ENCODE assay signal across 36 cellular contexts in the genomic region with DNA sequence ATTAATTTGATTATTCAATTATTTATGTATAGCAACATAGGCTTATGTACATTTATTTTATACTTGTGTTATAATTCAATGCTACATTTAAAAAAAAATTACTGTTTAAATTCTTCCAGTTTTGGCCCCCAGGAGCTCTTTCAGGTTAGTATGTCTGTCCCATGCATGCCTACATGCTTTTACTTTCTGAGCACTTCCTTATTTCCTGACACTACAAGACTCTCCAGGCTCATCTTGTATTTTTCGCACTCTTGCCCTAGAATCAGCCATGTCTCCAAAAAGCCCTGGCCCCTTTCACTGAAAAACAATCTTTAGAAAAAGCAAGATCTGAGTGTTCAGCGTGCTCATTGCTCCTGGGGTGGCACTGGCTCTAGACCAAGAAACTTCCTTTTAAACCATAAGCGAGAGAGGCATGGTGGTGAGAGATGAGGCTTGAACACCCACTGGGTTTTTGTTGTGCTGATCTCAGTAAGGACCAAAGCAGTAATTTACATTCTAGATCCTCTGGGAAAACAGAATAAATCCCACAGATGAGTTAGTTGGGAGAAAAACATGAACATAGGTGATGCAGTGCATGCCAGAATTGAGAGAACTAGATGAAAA.
A peak's percentile ranks its signal among the peaks of the same experiment; 100 is the strongest.
DNase-seq lines count a peak whose midpoint lies in the region; ATAC-seq and TF ChIP-seq lines count a peak whose summit lies in the region.
"Had no signal": no experiment of that assay in that cellular context is flagged by ENCODE, and none has a peak within 500 bp of the region (broad histone marks: within the 10 kb centered on the region; RNA-seq: fewer than 3 reads in every experiment).

No MANE protein-coding gene starts in this region.

- H3K4me1 Mint-ChIP-seq in WTC11: peaks cover 48% of the 10 kb centered on the region
- H3K4me1 Mint-ChIP-seq: central memory CD8-positive, alpha-beta T cell; immature natural killer cell; stimulated activated effector memory CD8-positive, alpha-beta T cell treated with anti-CD3 and anti-CD28 coated beads, Interleukin-12 subunit alpha, Interleukin-12 subunit beta, amount 100 ng/mL, for 72 hours; T-helper 17 cell had no signal

- peaks cover 5% of the 10 kb centered on the region for H3K4me1 ChIP-seq in iPS-15b (ENCODE audit: control insufficient read depth, insufficient read depth, low read length)
- H3K4me1 ChIP-seq: esophagus muscularis mucosa, Peyer's patch had no signal

- peaks cover 10% of the 10 kb centered on the region for H3K9me3 Mint-ChIP-seq in WTC11
- H3K9me3 Mint-ChIP-seq: activated CD4-positive, alpha-beta memory T cell treated with anti-CD3 and anti-CD28 coated beads for 36 hours; activated naive CD4-positive, alpha-beta T cell treated with anti-CD3 and anti-CD28 coated beads for 36 hours; CD4-positive, alpha-beta T cell; central memory CD8-positive, alpha-beta T cell; natural killer cell treated with Interleukin-12 subunit alpha and Interleukin-12 subunit beta and Interleukin-15 and Interleukin-18, amount 100 ng/mL, for 72 hours; stimulated activated effector memory CD8-positive, alpha-beta T cell treated with anti-CD3 and anti-CD28 coated beads, Interleukin-12 subunit alpha, Interleukin-12 subunit beta, amount 100 ng/mL, for 72 hours had no signal

- H3K36me3 ChIP-seq in iPS-15b (ENCODE audit: control insufficient read depth, insufficient read depth, low read length): no peaks in the 10 kb centered on the region
- H3K36me3 ChIP-seq: esophagus muscularis mucosa, ovary, Peyer's patch had no signal

- no peak overlapping the region for H3K27ac ChIP-seq in coronary artery
- H3K27ac ChIP-seq: esophagus muscularis mucosa, ovary, Peyer's patch had no signal

- POLR2A ChIA-PET in WTC11 (lab: Charles Lee): interaction anchor here (1.4 kb wide), 1 partner anchor 93 kb away, joined by 5 read pairs; no protein-coding TSS in a partner anchor

- H3K4me3 Mint-ChIP-seq in WTC11: peak overlapping the region; percentile 54
- H3K4me3 Mint-ChIP-seq: activated CD4-positive, alpha-beta memory T cell treated with anti-CD3 and anti-CD28 coated beads for 36 hours; activated naive CD4-positive, alpha-beta T cell treated with anti-CD3 and anti-CD28 coated beads for 36 hours; CD4-positive, alpha-beta T cell; central memory CD8-positive, alpha-beta T cell; immature natural killer cell; natural killer cell treated with Interleukin-12 subunit alpha and Interleukin-12 subunit beta and Interleukin-15 and Interleukin-18, amount 100 ng/mL, for 72 hours; stimulated activated effector memory CD8-positive, alpha-beta T cell treated with anti-CD3 and anti-CD28 coated beads, Interleukin-12 subunit alpha, Interleukin-12 subunit beta, amount 100 ng/mL, for 72 hours; T-helper 17 cell had no signal

- no peak overlapping the region for H3K4me3 ChIP-seq in iPS-15b (ENCODE audit: low read depth, low read length)
- H3K4me3 ChIP-seq in coronary artery: no peak overlapping the region
- H3K4me3 ChIP-seq: esophagus muscularis mucosa, GM12878, mucosa of descending colon, ovary, Peyer's patch had no signal

- ATAC-seq in WTC11: peak; percentile 71
- ATAC-seq: GM12878; HCT116; left cardiac atrium; mucosa of descending colon; natural killer cell treated with Interleukin-12 subunit alpha and Interleukin-12 subunit beta and Interleukin-15 and Interleukin-18, amount 100 ng/mL, for 72 hours; stimulated activated effector memory CD8-positive, alpha-beta T cell treated with anti-CD3 and anti-CD28 coated beads, Interleukin-12 subunit alpha, Interleukin-12 subunit beta, amount 100 ng/mL, for 72 hours; T-helper 17 cell had no signal

- H3K9me3 ChIP-seq in iPS-15b (ENCODE audit: control insufficient read depth, insufficient read depth, low read length): no peaks in the 10 kb centered on the region
- H3K9me3 ChIP-seq: esophagus muscularis mucosa, mucosa of descending colon, ovary, Peyer's patch had no signal

- DNase-seq in NCI-H2227 treated with DMSO at 0.1 percent for 48 hours (lab: John Stamatoyannopoulos, UW) (peak; percentile 16), NCI-H2227 (lab: John Stamatoyannopoulos, UW; ENCODE audit: unreplicated experiment) (no peak), WTC11 (ENCODE audit: low spot score) (no peak), AG08396 (ENCODE audit: low spot score) (no peak), DMS 273 (lab: John Stamatoyannopoulos, UW; ENCODE audit: unreplicated experiment) (no peak), NCI-H510A treated with DMSO at 0.1 percent for 48 hours (lab: John Stamatoyannopoulos, UW) (no peak), coronary artery (ENCODE audit: low spot score) (no peak)
- DNase-seq: 8988T; activated CD4-positive, alpha-beta memory T cell treated with anti-CD3 and anti-CD28 coated beads for 36 hours; activated CD4-positive, CD25-positive, alpha-beta regulatory T cell treated with anti-CD3 and anti-CD28 coated beads, Interleukin-2, amount 50 U/mL, for 72 hours; activated CD8-positive, alpha-beta memory T cell treated with anti-CD3 and anti-CD28 coated beads, Interleukin-2, amount 50 U/mL, for 4 hours; activated naive CD4-positive, alpha-beta T cell treated with anti-CD3 and anti-CD28 coated beads for 36 hours; CD4-positive, alpha-beta T cell; dermis blood vessel endothelial cell; EL; foreskin fibroblast; head of caudate nucleus; immature natural killer cell; IMR-90; left cardiac atrium; mucosa of descending colon; NCI-H1436 treated with DMSO at 0.1 percent for 48 hours; NCI-H2171 treated with DMSO at 0.1 percent for 48 hours; NCI-H526 treated with DMSO at 0.1 percent for 48 hours; ovary; Peyer's patch; SHP77; T-helper 17 cell; trophoblast cell had no signal

- no peak for TF ChIP-seq CTCF in WTC11 (IDR thresholded peaks at IDR 0.05)
- TF ChIP-seq CTCF in coronary artery (IDR thresholded peaks at IDR 0.05): no peak

- no peaks in the 10 kb centered on the region for H3K27me3 Mint-ChIP-seq in WTC11 (ENCODE audit: low read depth)

- H3K27me3 ChIP-seq in iPS-15b (ENCODE audit: control insufficient read depth, insufficient read depth, low read length): no peaks in the 10 kb centered on the region
- H3K27me3 ChIP-seq: ovary, Peyer's patch had no signal

- CTCF ChIA-PET in WTC11 (lab: Charles Lee): no interaction called here

- peak overlapping the region; percentile 99 for H3K27ac Mint-ChIP-seq in WTC11
- H3K27ac Mint-ChIP-seq: activated CD4-positive, alpha-beta memory T cell treated with anti-CD3 and anti-CD28 coated beads for 36 hours; activated naive CD4-positive, alpha-beta T cell treated with anti-CD3 and anti-CD28 coated beads for 36 hours; CD4-positive, alpha-beta T cell; immature natural killer cell; natural killer cell treated with Interleukin-12 subunit alpha and Interleukin-12 subunit beta and Interleukin-15 and Interleukin-18, amount 100 ng/mL, for 72 hours; stimulated activated effector memory CD8-positive, alpha-beta T cell treated with anti-CD3 and anti-CD28 coated beads, Interleukin-12 subunit alpha, Interleukin-12 subunit beta, amount 100 ng/mL, for 72 hours; T-helper 17 cell had no signal

- H3K36me3 Mint-ChIP-seq in WTC11: peaks cover 4% of the 10 kb centered on the region; the same call in 1 of the 2 replicates
- H3K36me3 Mint-ChIP-seq: activated CD4-positive, alpha-beta memory T cell treated with anti-CD3 and anti-CD28 coated beads for 36 hours; immature natural killer cell; natural killer cell treated with Interleukin-12 subunit alpha and Interleukin-12 subunit beta and Interleukin-15 and Interleukin-18, amount 100 ng/mL, for 72 hours; stimulated activated effector memory CD8-positive, alpha-beta T cell treated with anti-CD3 and anti-CD28 coated beads, Interleukin-12 subunit alpha, Interleukin-12 subunit beta, amount 100 ng/mL, for 72 hours had no signal

- peak overlapping the region; percentile 24 for H3K9ac ChIP-seq in iPS-15b (ENCODE audit: low read depth, low read length)

TF ChIP-seq in WTC11, 78 proteins besides CTCF, POLR2A, EP300 and RAD21:
- TF ChIP-seq GTF2I (CRISPR knock-in tag; conservative IDR thresholded peaks at IDR 0.05): no peak
- TF ChIP-seq FOXK1 (CRISPR knock-in tag; IDR thresholded peaks at IDR 0.05): peak; percentile 25; the same call in 1 of the 2 replicates
- no peak for TF ChIP-seq ZNF423 (CRISPR knock-in tag; IDR thresholded peaks at IDR 0.05)
- no peak for TF ChIP-seq ZNF232 (CRISPR knock-in tag; IDR thresholded peaks at IDR 0.05)
- TF ChIP-seq KAT7 (CRISPR knock-in tag; IDR thresholded peaks at IDR 0.05; ENCODE audit: borderline replicate concordance): no peak
- no peak for TF ChIP-seq SOX15 (CRISPR knock-in tag; IDR thresholded peaks at IDR 0.05)
- TF ChIP-seq, protein P1, sequence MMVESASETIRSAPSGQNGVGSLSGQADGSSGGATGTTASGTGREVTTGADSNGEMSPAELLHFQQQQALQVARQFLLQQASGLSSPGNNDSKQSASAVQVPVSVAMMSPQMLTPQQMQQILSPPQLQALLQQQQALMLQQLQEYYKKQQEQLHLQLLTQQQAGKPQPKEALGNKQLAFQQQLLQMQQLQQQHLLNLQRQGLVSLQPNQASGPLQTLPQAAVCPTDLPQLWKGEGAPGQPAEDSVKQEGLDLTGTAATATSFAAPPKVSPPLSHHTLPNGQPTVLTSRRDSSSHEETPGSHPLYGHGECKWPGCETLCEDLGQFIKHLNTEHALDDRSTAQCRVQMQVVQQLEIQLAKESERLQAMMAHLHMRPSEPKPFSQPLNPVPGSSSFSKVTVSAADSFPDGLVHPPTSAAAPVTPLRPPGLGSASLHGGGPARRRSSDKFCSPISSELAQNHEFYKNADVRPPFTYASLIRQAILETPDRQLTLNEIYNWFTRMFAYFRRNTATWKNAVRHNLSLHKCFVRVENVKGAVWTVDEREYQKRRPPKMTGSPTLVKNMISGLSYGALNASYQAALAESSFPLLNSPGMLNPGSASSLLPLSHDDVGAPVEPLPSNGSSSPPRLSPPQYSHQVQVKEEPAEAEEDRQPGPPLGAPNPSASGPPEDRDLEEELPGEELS (CRISPR knock-in tag; IDR thresholded peaks at IDR 0.05): peak; percentile 35; the same call in 1 of the 2 replicates
